23 cellular contexts compared by ENCODE assay signal in the genomic region with DNA sequence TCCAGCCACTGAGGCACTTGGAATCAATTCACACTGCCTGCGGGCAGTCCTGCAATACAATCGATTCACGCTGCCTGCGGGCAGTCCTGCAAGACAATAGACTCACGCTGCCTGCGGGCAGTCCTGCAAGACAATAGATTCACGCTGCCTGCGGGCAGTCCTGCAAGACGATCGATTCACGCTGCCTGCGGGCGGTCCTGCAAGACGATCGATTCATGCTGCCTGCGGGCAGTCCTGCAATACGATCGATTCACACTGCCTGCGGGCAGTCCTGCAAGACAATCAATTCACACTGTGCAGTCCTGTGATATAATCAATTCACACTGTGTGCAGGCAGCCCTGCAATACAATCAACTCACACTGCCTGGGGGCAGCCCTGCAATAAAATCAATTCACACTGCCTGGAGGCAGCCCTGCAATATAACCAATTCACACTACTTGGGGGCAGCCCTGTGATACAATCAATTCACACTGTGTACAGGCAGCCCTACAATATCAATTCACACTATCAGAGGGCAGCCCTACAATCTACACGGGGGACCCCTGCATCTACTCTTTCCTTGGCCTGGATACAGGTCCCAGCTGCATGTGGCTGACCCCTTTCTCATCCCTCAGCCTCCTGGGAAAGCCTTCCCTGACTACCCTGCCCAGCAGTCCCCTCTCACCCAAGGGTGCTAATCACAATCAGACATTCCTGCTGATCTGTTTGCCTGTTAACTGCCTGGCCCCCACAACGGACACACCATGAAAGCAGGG.
"Had no signal": no experiment of that assay in that cellular context is flagged by ENCODE, and none has a peak within 500 bp of the region (broad histone marks: within the 10 kb centered on the region; RNA-seq: fewer than 3 reads in every experiment).

No MANE protein-coding gene starts in this region.

- H3K4me3 ChIP-seq: esophagus squamous epithelium, heart right ventricle, prostate gland, right atrium auricular region, skin epidermis, thoracic aorta had no signal

- ATAC-seq: activated CD8-positive, alpha-beta T cell treated with anti-CD3 and anti-CD28 coated beads, Interleukin-2, amount 10 ng/mL, durations not matched to agents 7 days and 5 days; activated naive CD8-positive, alpha-beta T cell treated with anti-CD3 and anti-CD28 coated beads, Interleukin-2, amount 50 U/mL, for 24 hours; heart right ventricle; left ventricle myocardium superior had no signal

- H3K27me3 Mint-ChIP-seq: activated naive CD4-positive, alpha-beta T cell treated with anti-CD3 and anti-CD28 coated beads, Interleukin-2, amount 10 ng/mL, durations not matched to agents 7 days and 5 days; activated naive CD8-positive, alpha-beta T cell treated with anti-CD3 and anti-CD28 coated beads, Interleukin-2, amount 50 U/mL, for 24 hours; memory B cell had no signal

- H3K9me3 ChIP-seq: esophagus squamous epithelium, heart right ventricle, prostate gland, right atrium auricular region, thoracic aorta had no signal

- H3K36me3 ChIP-seq: brain microvascular endothelial cell, prostate gland, right atrium auricular region, thoracic aorta had no signal

- H3K27ac Mint-ChIP-seq: activated CD8-positive, alpha-beta T cell treated with anti-CD3 and anti-CD28 coated beads, Interleukin-2, amount 10 ng/mL, durations not matched to agents 7 days and 5 days; activated naive CD4-positive, alpha-beta T cell treated with anti-CD3 and anti-CD28 coated beads, Interleukin-2, amount 10 ng/mL, durations not matched to agents 7 days and 5 days; activated naive CD8-positive, alpha-beta T cell treated with anti-CD3 and anti-CD28 coated beads, Interleukin-2, amount 50 U/mL, for 24 hours; memory B cell had no signal

- H3K4me1 ChIP-seq: prostate gland had no signal

- H3K27ac ChIP-seq: brain microvascular endothelial cell, esophagus squamous epithelium, heart right ventricle, prostate gland, right atrium auricular region, skin epidermis, thoracic aorta had no signal

- H3K9me3 Mint-ChIP-seq: activated naive CD4-positive, alpha-beta T cell treated with anti-CD3 and anti-CD28 coated beads, Interleukin-2, amount 10 ng/mL, durations not matched to agents 7 days and 5 days; activated naive CD8-positive, alpha-beta T cell treated with anti-CD3 and anti-CD28 coated beads, Interleukin-2, amount 50 U/mL, for 24 hours; memory B cell had no signal

- H3K27me3 ChIP-seq: brain microvascular endothelial cell, esophagus squamous epithelium, heart right ventricle, right atrium auricular region had no signal

- DNase-seq: activated CD4-positive, alpha-beta T cell treated with anti-CD3 and anti-CD28 coated beads for 48 hours; activated CD4-positive, CD25-positive, alpha-beta regulatory T cell; activated CD8-positive, alpha-beta T cell treated with anti-CD3 and anti-CD28 coated beads, Interleukin-2, amount 10 ng/mL, durations not matched to agents 7 days and 5 days; activated effector memory CD4-positive, alpha-beta T cell treated with Interleukin-2 at 50 U/mL for 16 hours; activated naive CD4-positive, alpha-beta T cell treated with anti-CD3 and anti-CD28 coated beads, Interleukin-2, amount 10 ng/mL, durations not matched to agents 7 days and 5 days; activated naive CD8-positive, alpha-beta T cell treated with anti-CD3 and anti-CD28 coated beads, Interleukin-2, amount 50 U/mL, for 24 hours; activated T-cell treated with anti-CD3 and anti-CD28 coated beads, Interleukin-2, amount 50 U/mL, for 48 hours; anterior cingulate cortex; brain microvascular endothelial cell; cortex of kidney; effector memory CD4-positive, alpha-beta T cell; esophagus squamous epithelium; heart right ventricle; kidney glomerular epithelial cell; left ventricle myocardium superior; stimulated activated CD4-positive, alpha-beta T cell treated with anti-CD3 and anti-CD28 coated beads, Interleukin-4, amount 100 ng/mL, for 1 hour; T-helper 1 cell; T-helper 9 cell had no signal

- H3K4me3 Mint-ChIP-seq: activated CD8-positive, alpha-beta T cell treated with anti-CD3 and anti-CD28 coated beads, Interleukin-2, amount 10 ng/mL, durations not matched to agents 7 days and 5 days; activated naive CD4-positive, alpha-beta T cell treated with anti-CD3 and anti-CD28 coated beads, Interleukin-2, amount 10 ng/mL, durations not matched to agents 7 days and 5 days; activated naive CD8-positive, alpha-beta T cell treated with anti-CD3 and anti-CD28 coated beads, Interleukin-2, amount 50 U/mL, for 24 hours; memory B cell had no signal
